ENCODE assay signal across 2 cellular contexts in the genomic region with DNA sequence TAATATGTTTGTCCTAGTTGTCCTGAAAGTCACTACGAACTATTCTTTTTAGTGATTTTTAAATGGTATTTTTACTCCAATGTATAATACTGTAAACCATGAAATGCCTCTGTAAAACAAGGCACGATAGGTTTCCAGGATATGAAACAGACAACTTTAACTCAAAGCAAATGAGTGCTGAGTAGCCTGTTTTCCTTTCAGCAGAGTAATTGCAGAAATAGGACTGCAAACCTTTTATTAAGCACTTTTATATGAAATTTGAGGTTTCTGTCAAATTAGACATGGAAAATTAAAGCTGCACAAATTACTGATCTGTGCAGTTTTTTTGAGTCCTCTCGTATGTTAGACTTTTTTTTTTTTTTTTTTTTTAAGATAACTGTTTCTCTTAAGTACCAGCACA.
TF ChIP-seq lines count a peak whose summit lies in the region.

No MANE protein-coding gene starts in this region.

TF ChIP-seq in A549, 52 proteins besides CTCF, POLR2A, EP300 and RAD21 (continued from another document):
- TF ChIP-seq CEBPB (IDR thresholded peaks at IDR 0.05): no peak
- TF ChIP-seq HOXB5 (CRISPR knock-in tag; IDR thresholded peaks at IDR 0.05): no peak
- TF ChIP-seq, protein P1, sequence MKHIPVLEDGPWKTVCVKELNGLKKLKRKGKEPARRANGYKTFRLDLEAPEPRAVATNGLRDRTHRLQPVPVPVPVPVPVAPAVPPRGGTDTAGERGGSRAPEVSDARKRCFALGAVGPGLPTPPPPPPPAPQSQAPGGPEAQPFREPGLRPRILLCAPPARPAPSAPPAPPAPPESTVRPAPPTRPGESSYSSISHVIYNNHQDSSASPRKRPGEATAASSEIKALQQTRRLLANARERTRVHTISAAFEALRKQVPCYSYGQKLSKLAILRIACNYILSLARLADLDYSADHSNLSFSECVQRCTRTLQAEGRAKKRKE (CRISPR knock-in tag; IDR thresholded peaks at IDR 0.05; ENCODE audit: low read depth): no peak
- TF ChIP-seq KDM5A (IDR thresholded peaks at IDR 0.05): no peak

TF ChIP-seq in HEK293, 187 proteins besides CTCF, POLR2A, EP300 and RAD21 (continued from another document):
- TF ChIP-seq, protein P2, sequence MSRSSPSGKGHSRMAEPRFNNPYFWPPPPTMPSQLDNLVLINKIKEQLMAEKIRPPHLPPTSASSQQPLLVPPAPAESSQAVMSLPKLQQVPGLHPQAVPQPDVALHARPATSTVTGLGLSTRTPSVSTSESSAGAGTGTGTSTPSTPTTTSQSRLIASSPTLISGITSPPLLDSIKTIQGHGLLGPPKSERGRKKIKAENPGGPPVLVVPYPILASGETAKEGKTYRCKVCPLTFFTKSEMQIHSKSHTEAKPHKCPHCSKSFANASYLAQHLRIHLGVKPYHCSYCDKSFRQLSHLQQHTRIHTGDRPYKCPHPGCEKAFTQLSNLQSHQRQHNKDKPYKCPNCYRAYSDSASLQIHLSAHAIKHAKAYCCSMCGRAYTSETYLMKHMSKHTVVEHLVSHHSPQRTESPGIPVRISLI (tag by site-specific recombination; IDR thresholded peaks at IDR 0.05): 0 out of 2 replicates have a peak, but pooled peaks have one; percentile 48
- TF ChIP-seq ZNF791 (tag by site-specific recombination; IDR thresholded peaks at IDR 0.05) (no peak), ZNF585B (tag by site-specific recombination; IDR thresholded peaks at IDR 0.05) (no peak), ZBTB20 (tag by site-specific recombination; IDR thresholded peaks at IDR 0.05) (no peak), ZNF76 (tag by site-specific recombination; IDR thresholded peaks at IDR 0.05; ENCODE audit: borderline replicate concordance, low read depth) (no peak), KLF8 (tag by site-specific recombination; IDR thresholded peaks at IDR 0.05) (no peak), ZNF10 (tag by site-specific recombination; IDR thresholded peaks at IDR 0.05) (no peak)
- TF ChIP-seq, protein P3, sequence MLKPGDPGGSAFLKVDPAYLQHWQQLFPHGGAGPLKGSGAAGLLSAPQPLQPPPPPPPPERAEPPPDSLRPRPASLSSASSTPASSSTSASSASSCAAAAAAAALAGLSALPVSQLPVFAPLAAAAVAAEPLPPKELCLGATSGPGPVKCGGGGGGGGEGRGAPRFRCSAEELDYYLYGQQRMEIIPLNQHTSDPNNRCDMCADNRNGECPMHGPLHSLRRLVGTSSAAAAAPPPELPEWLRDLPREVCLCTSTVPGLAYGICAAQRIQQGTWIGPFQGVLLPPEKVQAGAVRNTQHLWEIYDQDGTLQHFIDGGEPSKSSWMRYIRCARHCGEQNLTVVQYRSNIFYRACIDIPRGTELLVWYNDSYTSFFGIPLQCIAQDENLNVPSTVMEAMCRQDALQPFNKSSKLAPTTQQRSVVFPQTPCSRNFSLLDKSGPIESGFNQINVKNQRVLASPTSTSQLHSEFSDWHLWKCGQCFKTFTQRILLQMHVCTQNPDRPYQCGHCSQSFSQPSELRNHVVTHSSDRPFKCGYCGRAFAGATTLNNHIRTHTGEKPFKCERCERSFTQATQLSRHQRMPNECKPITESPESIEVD (tag by site-specific recombination; IDR thresholded peaks at IDR 0.05): peak; percentile 60; the same call in 1 of the 2 replicates
